26 cellular contexts compared by ENCODE assay signal in genomic region chr1:238677567-238677966, GRCh38.
DNase-seq lines count a peak whose midpoint lies in the region; TF ChIP-seq lines count a peak whose summit lies in the region.
"Had no signal": no experiment of that assay in that cellular context is flagged by ENCODE, and none has a peak within 500 bp of the region (broad histone marks: within the 10 kb centered on the region; RNA-seq: fewer than 3 reads in every experiment).

No MANE protein-coding gene starts in this region.

- no peak overlapping the region for H3K27ac Mint-ChIP-seq in T-helper 2 cell treated with Interferon-gamma antibody and Interleukin-4, amounts not matched to agents 5 μg/mL and 100 μg/mL, for 36 hours
- H3K27ac Mint-ChIP-seq: activated CD4-positive, alpha-beta T cell treated with anti-CD3 and anti-CD28 coated beads, Interleukin-2, amount 10 ng/mL, durations not matched to agents 24 days and 14 days; activated naive CD8-positive, alpha-beta T cell treated with anti-CD3 and anti-CD28 coated beads, Interleukin-2, amount 50 U/mL, for 24 hours; effector memory CD8-positive, alpha-beta T cell; stimulated activated naive B cell treated with anti-CD40 and anti-IgM and Interleukin-4, amounts not matched to agents 10 μg/mL and 1 μg/mL and 100 μg/mL, for 72 hours had no signal

- H3K27me3 ChIP-seq in WERI-Rb-1 (ENCODE audit: insufficient read depth, low read depth, severe bottlenecking) = no peaks in the 10 kb centered on the region
- H3K27me3 ChIP-seq: left lung, right lobe of liver, suprapubic skin had no signal

- H3K4me3 ChIP-seq in astrocyte of the spinal cord (ENCODE audit: low read depth, low read length) (no peak overlapping the region), fibroblast of pulmonary artery (replicated peaks; ENCODE audit: low read depth, low read length) (no peak overlapping the region), WERI-Rb-1 (ENCODE audit: low read depth, low read length) (no peak overlapping the region)
- H3K4me3 ChIP-seq: coronary artery, left lung, right lobe of liver, SK-N-MC, suprapubic skin had no signal

- peaks cover 5% of the 10 kb centered on the region for H3K9me3 ChIP-seq in WERI-Rb-1 (ENCODE audit: severe bottlenecking)
- H3K9me3 ChIP-seq: left lung, right lobe of liver, suprapubic skin had no signal

- no peaks in the 10 kb centered on the region for H3K4me1 Mint-ChIP-seq in T-helper 2 cell treated with Interferon-gamma antibody and Interleukin-4, amounts not matched to agents 5 μg/mL and 100 μg/mL, for 36 hours (ENCODE audit: low read depth)
- H3K4me1 Mint-ChIP-seq: activated CD4-positive, alpha-beta T cell treated with anti-CD3 and anti-CD28 coated beads, Interleukin-2, amount 10 ng/mL, durations not matched to agents 24 days and 14 days; activated naive CD8-positive, alpha-beta T cell treated with anti-CD3 and anti-CD28 coated beads, Interleukin-2, amount 50 U/mL, for 24 hours had no signal

- H3K9me3 Mint-ChIP-seq in T-helper 2 cell treated with Interferon-gamma antibody and Interleukin-4, amounts not matched to agents 5 μg/mL and 100 μg/mL, for 36 hours = peaks cover 22% of the 10 kb centered on the region

- H3K27me3 Mint-ChIP-seq in T-helper 2 cell treated with Interferon-gamma antibody and Interleukin-4, amounts not matched to agents 5 μg/mL and 100 μg/mL, for 36 hours (ENCODE audit: low read depth) = no peaks in the 10 kb centered on the region
- H3K27me3 Mint-ChIP-seq: activated CD4-positive, alpha-beta T cell treated with anti-CD3 and anti-CD28 coated beads, Interleukin-2, amount 10 ng/mL, durations not matched to agents 24 days and 14 days; activated naive CD8-positive, alpha-beta T cell treated with anti-CD3 and anti-CD28 coated beads, Interleukin-2, amount 50 U/mL, for 24 hours; effector memory CD8-positive, alpha-beta T cell; stimulated activated naive B cell treated with anti-CD40 and anti-IgM and Interleukin-4, amounts not matched to agents 10 μg/mL and 1 μg/mL and 100 μg/mL, for 72 hours had no signal

- in situ Hi-C loops in astrocyte of the spinal cord (cut with HindIII; ENCODE audit: low sequenced_read_pairs) = no loop called here

- no peak overlapping the region for H3K27ac ChIP-seq in WERI-Rb-1
- H3K27ac ChIP-seq: coronary artery, left lung, right lobe of liver, SK-N-MC, suprapubic skin, VCaP had no signal

- H3K36me3 ChIP-seq in WERI-Rb-1 = no peaks in the 10 kb centered on the region
- H3K36me3 ChIP-seq: left lung, right lobe of liver, suprapubic skin had no signal

- DNase-seq in EH (ENCODE audit: low read depth) (peak; percentile 24), HT1080 (ENCODE audit: low read depth) (peak; percentile 42), astrocyte of the spinal cord (ENCODE audit: low read depth, low spot score) (peak; percentile 35), fibroblast of pulmonary artery (ENCODE audit: low read depth) (peak; percentile 58), NCI-H748 (lab: John Stamatoyannopoulos, UW; ENCODE audit: unreplicated experiment) (no peak), WERI-Rb-1 (no peak), H4 (ENCODE audit: low spot score) (no peak)
- DNase-seq in T-helper 2 cell treated with Interferon-gamma antibody and Interleukin-4, amounts not matched to agents 5 μg/mL and 100 μg/mL, for 36 hours (ENCODE audit: low spot score) = no peak
- DNase-seq: activated CD4-positive, alpha-beta T cell treated with anti-CD3 and anti-CD28 coated beads, Interleukin-2, amount 10 ng/mL, durations not matched to agents 24 days and 14 days; activated naive CD8-positive, alpha-beta T cell treated with anti-CD3 and anti-CD28 coated beads, Interleukin-2, amount 50 U/mL, for 24 hours; activated T-cell treated with anti-CD3 and anti-CD28 coated beads, Interleukin-2, amount 50 U/mL, for 4 hours; C1 segment of cervical spinal cord; DND-41; effector memory CD8-positive, alpha-beta T cell; left lung; NCI-H1105 treated with DMSO at 0.1 percent for 48 hours; NCI-H2029; NCI-H69; right lobe of liver; stimulated activated CD4-positive, alpha-beta T cell treated with anti-CD3 and anti-CD28 coated beads, Interleukin-4, amount 100 ng/mL, for 4 hours; stimulated activated naive B cell treated with anti-CD40 and anti-IgM and Interleukin-4, amounts not matched to agents 10 μg/mL and 1 μg/mL and 100 μg/mL, for 72 hours; T-helper 2 cell had no signal

- H3K36me3 Mint-ChIP-seq in T-helper 2 cell treated with Interferon-gamma antibody and Interleukin-4, amounts not matched to agents 5 μg/mL and 100 μg/mL, for 36 hours (ENCODE audit: low read depth) = no peaks in the 10 kb centered on the region
- H3K36me3 Mint-ChIP-seq: stimulated activated naive B cell treated with anti-CD40 and anti-IgM and Interleukin-4, amounts not matched to agents 10 μg/mL and 1 μg/mL and 100 μg/mL, for 72 hours had no signal

- TF ChIP-seq CTCF in astrocyte of the spinal cord (IDR thresholded peaks at IDR 0.05; ENCODE audit: low read depth, low read length) (no peak), fibroblast of pulmonary artery (IDR thresholded peaks at IDR 0.05; ENCODE audit: low read length, missing control alignments) (no peak), WERI-Rb-1 (IDR thresholded peaks at IDR 0.05; ENCODE audit: low read depth, low read length) (no peak)

- no peak overlapping the region for H3K4me3 Mint-ChIP-seq in T-helper 2 cell treated with Interferon-gamma antibody and Interleukin-4, amounts not matched to agents 5 μg/mL and 100 μg/mL, for 36 hours
- H3K4me3 Mint-ChIP-seq: activated CD4-positive, alpha-beta T cell treated with anti-CD3 and anti-CD28 coated beads, Interleukin-2, amount 10 ng/mL, durations not matched to agents 24 days and 14 days; activated naive CD8-positive, alpha-beta T cell treated with anti-CD3 and anti-CD28 coated beads, Interleukin-2, amount 50 U/mL, for 24 hours; activated T-cell treated with anti-CD3 and anti-CD28 coated beads, Interleukin-2, amount 50 U/mL, for 4 hours; effector memory CD8-positive, alpha-beta T cell; stimulated activated naive B cell treated with anti-CD40 and anti-IgM and Interleukin-4, amounts not matched to agents 10 μg/mL and 1 μg/mL and 100 μg/mL, for 72 hours had no signal

Comparison
In these comparisons a context has a peak if more than half of its experiments do, and no peak if none do; other contexts are left out.
1. DNase-seq: peak in EH (single experiment), HT1080 (single experiment), astrocyte of the spinal cord (single experiment) and fibroblast of pulmonary artery (single experiment); none in T-helper 2 cell treated with Interferon-gamma antibody and Interleukin-4, amounts not matched to agents 5 μg/mL and 100 μg/mL, for 36 hours (single experiment), NCI-H748 (single experiment), WERI-Rb-1 (single experiment) and H4 (single experiment).